In genomic region chr20:10739575-10739974, GRCh38 we compare ENCODE assay signal across 13 cellular contexts.
DNase-seq lines count a peak whose midpoint lies in the region; ATAC-seq, FAIRE-seq and TF ChIP-seq lines count a peak whose summit lies in the region.
"Had no signal": no experiment of that assay in that cellular context is flagged by ENCODE, and none has a peak within 500 bp of the region (broad histone marks: within the 10 kb centered on the region; RNA-seq: fewer than 3 reads in every experiment).

No MANE protein-coding gene starts in this region.

- no peaks in the 10 kb centered on the region for H3K4me1 Mint-ChIP-seq in T-helper 17 cell
- H3K4me1 Mint-ChIP-seq: stimulated activated naive B cell treated with anti-CD40 and anti-IgM and Interleukin-4, amounts not matched to agents 10 μg/mL and 1 μg/mL and 100 μg/mL, for 72 hours had no signal

- TF ChIP-seq EP300 in HepG2 (IDR thresholded peaks at IDR 0.05; ENCODE audit: low read depth in 2 of 2, low read length in 2 of 2) (no peak), HepG2 (CRISPR knock-in tag; IDR thresholded peaks at IDR 0.05; ENCODE audit: borderline replicate concordance) (no peak)

- H3K9me3 ChIP-seq in HepG2 (ENCODE audit: low read length) (no peaks in the 10 kb centered on the region), thoracic aorta (no peaks in the 10 kb centered on the region), T-helper 17 cell (ENCODE audit: control insufficient read depth, low read length, poor library complexity, severe bottlenecking) (no peaks in the 10 kb centered on the region)

- no peak for TF ChIP-seq POLR2A in HepG2 (IDR thresholded peaks at IDR 0.05; ENCODE audit: insufficient read depth in 1 of 2, low read depth in 2 of 2, low read length in 2 of 2)

- POLR2A ChIA-PET in HepG2 (lab: Yijun Ruan, JAX) = interaction anchor here (1.1 kb wide), 1 partner anchor 65 kb away, joined by 3 read pairs; no protein-coding TSS in a partner anchor

- peak; percentile 48 for DNase-seq in HT1080 (ENCODE audit: low read depth)
- DNase-seq in coronary artery (ENCODE audit: low spot score) = no peak
- no peak for DNase-seq in HepG2 (ENCODE audit: low spot score)
- DNase-seq in thoracic aorta (ENCODE audit: low spot score) = no peak
- DNase-seq in Kasumi-1 (lab: John Stamatoyannopoulos, UW) = no peak
- no peak for DNase-seq in T-helper 17 cell
- DNase-seq in DMS79 (lab: John Stamatoyannopoulos, UW) = no peak
- DNase-seq in posterior vena cava (ENCODE audit: low spot score) = no peak
- DNase-seq: activated CD8-positive, alpha-beta T cell treated with anti-CD3 and anti-CD28 coated beads, Interleukin-2, amount 10 ng/mL, durations not matched to agents 7 days and 5 days; COR-L47; stimulated activated naive B cell treated with anti-CD40 and anti-IgM and Interleukin-4, amounts not matched to agents 10 μg/mL and 1 μg/mL and 100 μg/mL, for 72 hours had no signal

- TF ChIP-seq CTCF in coronary artery (IDR thresholded peaks at IDR 0.05) = no peak
- TF ChIP-seq CTCF in HepG2 (CRISPR knock-in tag; IDR thresholded peaks at IDR 0.05) = no peak
- TF ChIP-seq CTCF in thoracic aorta (IDR thresholded peaks at IDR 0.05) = no peak

- intact Hi-C loops in HepG2 (cut with micrococcal nuclease; ENCODE audit: unreplicated experiment) (no loop called here), posterior vena cava (cut with DNase I) (no loop called here)

- no peaks in the 10 kb centered on the region for H4K20me1 ChIP-seq in HepG2 (ENCODE audit: insufficient read depth, low read length)

- H3K36me3 ChIP-seq in HepG2 (replicated peaks in 1 of 2; ENCODE audit: control insufficient read depth in 1 of 2, insufficient read depth in 2 of 2, low read length in 2 of 2) = no peaks in the 10 kb centered on the region
- H3K36me3 ChIP-seq in thoracic aorta = no peaks in the 10 kb centered on the region

- CTCF ChIA-PET in HepG2 (lab: Yijun Ruan, JAX; ENCODE audit: low intra/inter-chr PET ratio, low total read pairs) = no interaction called here

- no peak overlapping the region for H3K27ac Mint-ChIP-seq in T-helper 17 cell
- H3K27ac Mint-ChIP-seq: activated CD8-positive, alpha-beta T cell treated with anti-CD3 and anti-CD28 coated beads, Interleukin-2, amount 10 ng/mL, durations not matched to agents 7 days and 5 days; activated naive CD8-positive, alpha-beta T cell; stimulated activated naive B cell treated with anti-CD40 and anti-IgM and Interleukin-4, amounts not matched to agents 10 μg/mL and 1 μg/mL and 100 μg/mL, for 72 hours had no signal

- H3K4me3 ChIP-seq in coronary artery = peak overlapping the region; percentile 60
- H3K4me3 ChIP-seq in HepG2 (replicated peaks in 1 of 3; ENCODE audit: insufficient read depth in 1 of 3, low read depth in 2 of 3, low read length in 3 of 3) = peak overlapping the region; percentile 8 to 36 (median 27); a peak in 4 of 6 replicates
- peak overlapping the region; percentile 70 for H3K4me3 ChIP-seq in thoracic aorta
- H3K4me3 ChIP-seq: SK-N-MC had no signal

- ATAC-seq in HepG2 (peak; percentile 87), thoracic aorta (ENCODE audit: insufficient number of reproducible peaks, low FRiP score, low read depth) (no peak), T-helper 17 cell (no peak)
- ATAC-seq: activated CD8-positive, alpha-beta T cell treated with anti-CD3 and anti-CD28 coated beads, Interleukin-2, amount 10 ng/mL, durations not matched to agents 7 days and 5 days; stimulated activated naive B cell treated with anti-CD40 and anti-IgM and Interleukin-4, amounts not matched to agents 10 μg/mL and 1 μg/mL and 100 μg/mL, for 72 hours had no signal

- WGBS in HepG2 (ENCODE audit: low lambda C conversion rate) = 23% methylated on average over 7 of the region's 7 CpGs

- in situ Hi-C loops in HepG2 (cut with HindIII; ENCODE audit: extremely low pct_ligation_motif_present, low pct_unique_long_range_greater_than_20kb) = no loop called here

- FAIRE-seq in HepG2 (lab: Jason Lieb, UNC) = peak; percentile 4

- H3K9ac ChIP-seq in HepG2 (ENCODE audit: insufficient read depth, low read depth, low read length) = no peak overlapping the region

- peak overlapping the region; percentile 69 for H3K4me2 ChIP-seq in HepG2 (ENCODE audit: low read depth, low read length)

- no peaks in the 10 kb centered on the region for H3K36me3 Mint-ChIP-seq in T-helper 17 cell (ENCODE audit: low read depth)
- H3K36me3 Mint-ChIP-seq: activated naive CD8-positive, alpha-beta T cell; stimulated activated naive B cell treated with anti-CD40 and anti-IgM and Interleukin-4, amounts not matched to agents 10 μg/mL and 1 μg/mL and 100 μg/mL, for 72 hours had no signal

- peaks cover 35% of the 10 kb centered on the region for H3K27me3 Mint-ChIP-seq in T-helper 17 cell

- H3K4me1 ChIP-seq in HepG2 (ENCODE audit: insufficient read depth, low read length) (peaks cover 20% of the 10 kb centered on the region), thoracic aorta (ENCODE audit: control insufficient read depth in 1 of 2, low read depth in 2 of 2) (peaks cover 20 to 41% of the 10 kb centered on the region in 2 donors)

- no peaks in the 10 kb centered on the region for H3K79me2 ChIP-seq in HepG2 (ENCODE audit: insufficient read depth, low read length)

- no peak for TF ChIP-seq RAD21 in HepG2 (CRISPR knock-in tag; IDR thresholded peaks at IDR 0.05)

- H2AFZ ChIP-seq in HepG2 (ENCODE audit: low read length) = peak overlapping the region; percentile 8

- no peak overlapping the region for H3K4me3 Mint-ChIP-seq in T-helper 17 cell
- H3K4me3 Mint-ChIP-seq: activated CD8-positive, alpha-beta T cell treated with anti-CD3 and anti-CD28 coated beads, Interleukin-2, amount 10 ng/mL, durations not matched to agents 7 days and 5 days; activated naive CD8-positive, alpha-beta T cell; stimulated activated naive B cell treated with anti-CD40 and anti-IgM and Interleukin-4, amounts not matched to agents 10 μg/mL and 1 μg/mL and 100 μg/mL, for 72 hours had no signal

- no peaks in the 10 kb centered on the region for H3K27me3 ChIP-seq in HepG2 (ENCODE audit: control insufficient read depth in 1 of 2, insufficient read depth in 2 of 2, low read length in 2 of 2)
- H3K27me3 ChIP-seq in thoracic aorta (replicated peaks; ENCODE audit: insufficient read depth) = no peaks in the 10 kb centered on the region

- no TSS peak for BruUV-seq in HepG2 (replicated peaks; lab: Mats Ljungman, UMichigan)

- H3K27ac ChIP-seq in coronary artery (peak overlapping the region; percentile 63 to 80), HepG2 (ENCODE audit: extremely low read length, insufficient read depth, low read length) (no peak overlapping the region), thoracic aorta (peak overlapping the region; percentile 53 to 57)
- H3K27ac ChIP-seq: SK-N-MC had no signal

TF ChIP-seq in HepG2, 621 proteins besides CTCF, POLR2A, EP300 and RAD21 (continues in another document):
- TF ChIP-seq ZNF713 (CRISPR knock-in tag; IDR thresholded peaks at IDR 0.05) (no peak), ZFP36 (IDR thresholded peaks at IDR 0.05; ENCODE audit: borderline replicate concordance, low read depth, low read length, partially characterized antibody) (no peak), ZNF333 (CRISPR knock-in tag; IDR thresholded peaks at IDR 0.05; ENCODE audit: borderline replicate concordance) (no peak), TFDP1 (CRISPR knock-in tag; IDR thresholded peaks at IDR 0.05; ENCODE audit: borderline replicate concordance) (no peak), UBTF (CRISPR knock-in tag; IDR thresholded peaks at IDR 0.05) (no peak), ZFP82 (CRISPR knock-in tag; IDR thresholded peaks at IDR 0.05; ENCODE audit: borderline replicate concordance) (no peak), ZHX1 (CRISPR knock-in tag; IDR thresholded peaks at IDR 0.05; ENCODE audit: low read depth) (no peak)
